ENCODE assay signal across 8 cellular contexts in genomic region chr13:43058318-43058674, GRCh38. TPM values are rescaled to one million over a fixed set of nuclear protein-coding genes. Genes with fewer than 3 reads are reported as not detected.
A peak's percentile ranks its signal among the peaks of the same experiment; 100 is the strongest.
DNase-seq lines count a peak whose midpoint lies in the region; ATAC-seq and TF ChIP-seq lines count a peak whose summit lies in the region.

No MANE protein-coding gene starts in this region.

- peak overlapping the region; percentile 43 for H3K4me2 ChIP-seq in Loucy (ENCODE audit: low read depth, low read length, poor library complexity, severe bottlenecking)

- no peaks in the 10 kb centered on the region for H3K79me2 ChIP-seq in Loucy (ENCODE audit: insufficient read depth, low read length)

- H3K9me3 Mint-ChIP-seq in mesothelial cell of epicardium: peaks cover 7% of the 10 kb centered on the region

- H3K9me3 ChIP-seq in Loucy (ENCODE audit: insufficient read depth, low read depth, low read length) (no peaks in the 10 kb centered on the region), prostate gland (no peaks in the 10 kb centered on the region)

- no peaks in the 10 kb centered on the region for H4K20me1 ChIP-seq in Loucy (ENCODE audit: insufficient read depth, low read length, poor library complexity, severe bottlenecking)

- intact Hi-C loops in prostate gland (cut with DNase I): no loop called here

- TF ChIP-seq POLR2A in prostate gland (IDR thresholded peaks at IDR 0.05): no peak

- no peaks in the 10 kb centered on the region for H3K27me3 Mint-ChIP-seq in mesothelial cell of epicardium (ENCODE audit: low read depth)

- peak; percentile 24 for ATAC-seq in GM18909 (IDR thresholded peaks at IDR 0.05; ENCODE audit: poor library complexity, unreplicated experiment)

- H2AFZ ChIP-seq in Loucy (ENCODE audit: low read length): peak overlapping the region; percentile 87

- no peak overlapping the region for H3K27ac Mint-ChIP-seq in mesothelial cell of epicardium

- H3F3A ChIP-seq in Loucy (ENCODE audit: low read depth): no peaks in the 10 kb centered on the region

- no peak overlapping the region for H3K27ac ChIP-seq in prostate gland

- H3K9me2 ChIP-seq in Loucy (replicated peaks; ENCODE audit: low read depth, low read length): no peaks in the 10 kb centered on the region

- DNase-seq in astrocyte of the hippocampus (ENCODE audit: low read depth, low spot score): peak; percentile 64
- DNase-seq in mesothelial cell of epicardium (ENCODE audit: low spot score in 2 of 2, unreplicated experiment in 2 of 2): no peak
- no peak for DNase-seq in prostate gland (ENCODE audit: low spot score)
- DNase-seq in ecto neural progenitor cell (ENCODE audit: low spot score): no peak
- DNase-seq in C1 segment of cervical spinal cord (lab: John Stamatoyannopoulos, UW): no peak
- no peak for DNase-seq in middle frontal gyrus (ENCODE audit: extremely low spot score, low spot score)

- H3K36me3 ChIP-seq in Loucy (ENCODE audit: insufficient read depth, low read length) (no peaks in the 10 kb centered on the region), prostate gland (no peaks in the 10 kb centered on the region)

- no peak overlapping the region for H3K9ac ChIP-seq in Loucy (ENCODE audit: low read depth, low read length, poor library complexity, severe bottlenecking)

- WGBS in prostate gland: 80% methylated on average over 1 of the region's 1 CpG

- H3K4me3 Mint-ChIP-seq in mesothelial cell of epicardium: peak overlapping the region; percentile 66

- H3K4me1 ChIP-seq in Loucy (ENCODE audit: insufficient read depth, low read length, poor library complexity, severe bottlenecking) (peaks cover 29% of the 10 kb centered on the region), prostate gland (replicated peaks) (no peaks in the 10 kb centered on the region)

- peaks cover 63% of the 10 kb centered on the region for H3K4me1 Mint-ChIP-seq in mesothelial cell of epicardium

- TF ChIP-seq CTCF in Loucy (conservative IDR thresholded peaks at IDR 0.05; ENCODE audit: low read length): no peak
- no peak for TF ChIP-seq CTCF in mesothelial cell of epicardium (IDR thresholded peaks at IDR 0.05; ENCODE audit: unreplicated experiment)
- TF ChIP-seq CTCF in prostate gland (IDR thresholded peaks at IDR 0.05): no peak

- peak overlapping the region; percentile 4 for H3K4me3 ChIP-seq in Loucy (ENCODE audit: low read length, poor library complexity, severe bottlenecking)
- no peak overlapping the region for H3K4me3 ChIP-seq in prostate gland

- H3K36me3 Mint-ChIP-seq in mesothelial cell of epicardium: peaks cover 14% of the 10 kb centered on the region

- H3K27me3 ChIP-seq in Loucy (ENCODE audit: insufficient read depth, low read length, poor library complexity, severe bottlenecking) (no peaks in the 10 kb centered on the region), prostate gland (replicated peaks; ENCODE audit: insufficient read depth) (no peaks in the 10 kb centered on the region)

RNA-seq across cellular contexts. Expression of gene DNAJC15, which starts 34.9 kb away (rescaled TPM):
- total RNA-seq in mesothelial cell of epicardium (31.6 to 35.9 TPM (median 32.5 TPM) in 3 replicates), prostate gland (1 to 10 TPM; 1.4 to 8.2 TPM)
